22 cellular contexts compared by ENCODE assay signal in the genomic region with DNA sequence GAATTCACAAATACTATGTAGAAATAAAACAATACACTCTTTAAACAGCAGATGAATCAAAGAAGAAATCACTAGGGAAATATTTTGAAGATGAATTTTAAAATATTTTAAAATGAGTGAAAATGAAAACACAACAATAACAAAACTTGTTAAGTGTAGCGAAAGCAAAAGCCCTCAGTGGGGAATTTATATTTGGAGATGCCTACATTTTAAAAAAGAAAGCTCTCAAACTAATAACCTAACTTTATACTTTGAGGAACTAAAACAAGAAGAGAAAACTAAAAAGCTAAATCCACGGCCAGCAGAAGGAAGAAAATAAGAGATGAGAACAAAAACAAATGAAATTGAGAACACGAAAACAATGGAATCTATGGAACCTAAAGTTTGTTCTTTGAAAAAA.
"Had no signal": no experiment of that assay in that cellular context is flagged by ENCODE, and none has a peak within 500 bp of the region (broad histone marks: within the 10 kb centered on the region; RNA-seq: fewer than 3 reads in every experiment).

No MANE protein-coding gene starts in this region.

- H3K27me3 ChIP-seq: brain microvascular endothelial cell, Peyer's patch, SJSA1 had no signal

- H3K4me1 ChIP-seq: Peyer's patch had no signal

- H3K27ac ChIP-seq: brain microvascular endothelial cell, Peyer's patch, RWPE1, SJSA1 had no signal

- H3K4me3 ChIP-seq: Peyer's patch, SJSA1 had no signal

- ATAC-seq: activated CD4-positive, CD25-positive, alpha-beta regulatory T cell treated with anti-CD3 and anti-CD28 coated beads, Interleukin-2, amount 50 U/mL, for 24 hours; activated CD8-positive, alpha-beta T cell treated with anti-CD3 and anti-CD28 coated beads for 36 hours; activated T-cell treated with anti-CD3 and anti-CD28 coated beads, Interleukin-2, amount 50 U/mL, for 72 hours; SK-N-SH treated with all-trans-retinoic acid at 6 μM for 48 hours had no signal

- H3K9me3 ChIP-seq: Peyer's patch, SJSA1 had no signal

- H3K36me3 ChIP-seq: brain microvascular endothelial cell had no signal

- DNase-seq: activated CD4-positive, alpha-beta T cell treated with anti-CD3 and anti-CD28 coated beads for 4 hours; activated CD8-positive, alpha-beta memory T cell treated with anti-CD3 and anti-CD28 coated beads, Interleukin-2, amount 50 U/mL, for 4 hours; activated CD8-positive, alpha-beta T cell treated with anti-CD3 and anti-CD28 coated beads for 36 hours; activated gamma-delta T cell treated with Interleukin-2 at 50 U/mL for 16 hours; activated naive CD4-positive, alpha-beta T cell treated with anti-CD3 and anti-CD28 coated beads, Interleukin-2, amount 10 ng/mL, durations not matched to agents 7 days and 5 days; activated naive CD8-positive, alpha-beta T cell treated with anti-CD3 and anti-CD28 coated beads for 36 hours; activated T-cell treated with anti-CD3 and anti-CD28 coated beads, Interleukin-2, amount 50 U/mL, for 72 hours; brain microvascular endothelial cell; MM.1S; NCI-H1105; NCI-H1436; NCI-H1694 treated with DMSO at 0.1 percent for 48 hours; NCI-H2029 treated with DMSO at 0.1 percent for 48 hours; NCI-H510A treated with DMSO at 0.1 percent for 48 hours; NCI-H69; Peyer's patch; Right ventricle myocardium superior; SW 1271 had no signal
